Comparison of ENCODE assay signal across 8 cellular contexts in genomic region chr1:27342391-27342777, GRCh38.
DNase-seq lines count a peak whose midpoint lies in the region; ATAC-seq and TF ChIP-seq lines count a peak whose summit lies in the region.
"Had no signal": no experiment of that assay in that cellular context is flagged by ENCODE, and none has a peak within 500 bp of the region (broad histone marks: within the 10 kb centered on the region; RNA-seq: fewer than 3 reads in every experiment).

No MANE protein-coding gene starts in this region.

- CTCF ChIA-PET in HEK293 (lab: Yijun Ruan, JAX) = interaction anchor here (0.5 to 4.6 kb wide), 6 partner anchors 10 to 866 kb away, joined by 3 to 27 read pairs (median 6); no protein-coding TSS in a partner anchor

- TF ChIP-seq CTCF in HEK293 (tag by site-specific recombination; IDR thresholded peaks at IDR 0.05) (no peak), GM20000 (IDR thresholded peaks at IDR 0.05; ENCODE audit: extremely low read depth, missing control alignments) (no peak)

- no peak overlapping the region; the same call in 1 of the 2 replicates for H3K27ac ChIP-seq in HEK293 (ENCODE audit: extremely low read depth, low read depth, low read length)
- peak overlapping the region; percentile 94 for H3K27ac ChIP-seq in epithelial cell of prostate

- peaks cover 3% of the 10 kb centered on the region; the same call in 1 of the 2 replicates for H3K4me1 ChIP-seq in HEK293 (ENCODE audit: control insufficient read depth, insufficient read depth, low read length)

- ATAC-seq in HG02973 (IDR thresholded peaks at IDR 0.05; ENCODE audit: unreplicated experiment) = no peak
- ATAC-seq in HG03175 (IDR thresholded peaks at IDR 0.05; ENCODE audit: unreplicated experiment) = no peak

- peaks cover 0 to 6% of the 10 kb centered on the region in 2 experiments; a peak in 1 of 3 replicates for H3K36me3 ChIP-seq in HEK293 (ENCODE audit: control insufficient read depth in 2 of 2, insufficient read depth in 1 of 2, low read length in 2 of 2)

- H3K9me3 ChIP-seq in HEK293 (ENCODE audit: control insufficient read depth, insufficient read depth, low read depth, low read length) = no peaks in the 10 kb centered on the region

- POLR2A ChIA-PET in HEK293 (lab: Yijun Ruan, JAX) = interaction anchor here (2.2 kb wide), 1 partner anchor 23 kb away, joined by 8 read pairs; no protein-coding TSS in a partner anchor

- peak overlapping the region; percentile 43 for H3K4me3 ChIP-seq in HEK293 (ENCODE audit: low read depth, low read length)

- DNase-seq in SW480 (ENCODE audit: low spot score) (peak; percentile 26), epithelial cell of prostate (ENCODE audit: low read depth, low spot score) (no peak), GM20000 (ENCODE audit: low spot score) (no peak)
- peak; percentile 39 for DNase-seq in stimulated activated CD4-positive, alpha-beta T cell treated with anti-CD3 and anti-CD28 coated beads, Interleukin-4, amount 100 ng/mL, for 24 hours
- DNase-seq: left cardiac atrium had no signal

TF ChIP-seq in HEK293, 187 proteins besides CTCF, POLR2A, EP300 and RAD21:
- TF ChIP-seq ZNF280C (tag by site-specific recombination; IDR thresholded peaks at IDR 0.05) (0 out of 2 replicates have a peak, but pooled peaks have one; percentile 63), ZNF2 (tag by site-specific recombination; IDR thresholded peaks at IDR 0.05) (peak; percentile 53; the same call in 1 of the 2 replicates), SALL2 (tag by site-specific recombination; IDR thresholded peaks at IDR 0.05; ENCODE audit: borderline replicate concordance) (0 out of 2 replicates have a peak, but pooled peaks have one; percentile 24), YY2 (tag by site-specific recombination; IDR thresholded peaks at IDR 0.05) (no peak)

Comparison
In these comparisons a context has a peak if more than half of its experiments do, and no peak if none do; other contexts are left out.
1. DNase-seq: peak in SW480 (single experiment) and stimulated activated CD4-positive, alpha-beta T cell treated with anti-CD3 and anti-CD28 coated beads, Interleukin-4, amount 100 ng/mL, for 24 hours (single experiment); none in epithelial cell of prostate (single experiment) and GM20000 (single experiment).